Comparison of ENCODE assay signal across 17 cellular contexts in genomic region chr12:41101821-41102220, GRCh38.
"Had no signal": no experiment of that assay in that cellular context is flagged by ENCODE, and none has a peak within 500 bp of the region (broad histone marks: within the 10 kb centered on the region; RNA-seq: fewer than 3 reads in every experiment).

No MANE protein-coding gene starts in this region.

- DNase-seq: dermis blood vessel endothelial cell; dorsolateral prefrontal cortex; effector CD4-positive, alpha-beta T cell; effector memory CD4-positive, alpha-beta T cell; foreskin keratinocyte; glutamatergic neuron; head of caudate nucleus; heart right ventricle; hippocampal formation; left cardiac atrium; left lung; left ventricle myocardium superior; lower lobe of right lung; mesenchymal stem cell; mucosa of descending colon had no signal

- H3K4me3 ChIP-seq: coronary artery, dorsolateral prefrontal cortex, esophagus muscularis mucosa, heart right ventricle, left lung, lower lobe of right lung, mucosa of descending colon had no signal
